Comparison of ENCODE assay signal across 37 cellular contexts in genomic region chr19:9165256-9165655, GRCh38. TPM values are rescaled to one million over a fixed set of nuclear protein-coding genes. Genes with fewer than 3 reads are reported as not detected.
"Had no signal": no experiment of that assay in that cellular context is flagged by ENCODE, and none has a peak within 500 bp of the region (broad histone marks: within the 10 kb centered on the region; RNA-seq: fewer than 3 reads in every experiment).

No MANE protein-coding gene starts in this region.

- H3K9ac ChIP-seq: neural progenitor cell had no signal

- H3K27me3 ChIP-seq: adrenal gland, ascending aorta, cardiac muscle cell, gastrocnemius medialis, neural progenitor cell, tibial nerve had no signal

- H3K9me3 ChIP-seq: adrenal gland had no signal

- DNase-seq: activated CD4-positive, alpha-beta T cell treated with anti-CD3 and anti-CD28 coated beads for 48 hours; activated CD4-positive, alpha-beta T cell treated with anti-CD3 and anti-CD28 coated beads, Interleukin-2, amount 50 U/mL, for 48 hours; activated CD8-positive, alpha-beta memory T cell treated with anti-CD3 and anti-CD28 coated beads, Interleukin-2, amount 50 U/mL, for 4 hours; activated effector memory CD4-positive, alpha-beta T cell treated with anti-CD3 and anti-CD28 coated beads, Interleukin-2, amount 50 U/mL, for 16 hours; activated naive CD4-positive, alpha-beta T cell treated with anti-CD3 and anti-CD28 coated beads for 36 hours; activated naive CD8-positive, alpha-beta T cell treated with anti-CD3 and anti-CD28 coated beads for 36 hours; activated T-cell treated with anti-CD3 and anti-CD28 coated beads, Interleukin-2, amount 50 U/mL, for 1 hour; adrenal gland; cerebellar nuclear complex; effector memory CD8-positive, alpha-beta T cell; gastrocnemius medialis; glutamatergic neuron; mesenchymal stem cell; natural killer cell; right cardiac atrium; stimulated activated CD4-positive, alpha-beta T cell treated with anti-CD3 and anti-CD28 coated beads, Interleukin-2, amount 100 ng/mL, for 48 hours; stimulated activated naive CD4-positive, alpha-beta T cell treated with Interleukin-2 at 50 U/mL for 16 hours had no signal

- H3K27ac ChIP-seq: adrenal gland, ascending aorta, cardiac muscle cell, coronary artery, gastrocnemius medialis, neural progenitor cell, tibial nerve, VCaP had no signal

- ATAC-seq: activated CD4-positive, CD25-positive, alpha-beta regulatory T cell treated with anti-CD3 and anti-CD28 coated beads, Interleukin-2, amount 50 U/mL, for 24 hours; effector memory CD8-positive, alpha-beta T cell; esophagus mucosa; gastrocnemius medialis; natural killer cell; right cardiac atrium had no signal

- H3K4me1 ChIP-seq: adrenal gland, ascending aorta, gastrocnemius medialis, neural progenitor cell, tibial nerve had no signal

- H3K4me2 ChIP-seq: neural progenitor cell had no signal

- H2AFZ ChIP-seq: neural progenitor cell had no signal

- H3K4me3 ChIP-seq: adrenal gland, ascending aorta, cardiac muscle cell, coronary artery, gastrocnemius medialis, neural progenitor cell, tibial nerve had no signal

RNA-seq across cellular contexts. Expression of gene OR7D2, which starts 13.5 kb away (rescaled TPM):
- total RNA-seq: activated CD8-positive, alpha-beta memory T cell treated with anti-CD3 and anti-CD28 coated beads for 36 hours; activated naive CD8-positive, alpha-beta T cell treated with anti-CD3 and anti-CD28 coated beads for 36 hours; ascending aorta; endothelial cell of umbilical vein; esophagus mucosa; lower leg skin; natural killer cell; omental fat pad; pulmonary artery endothelial cell; skeletal muscle tissue; ureter had no signal
- polyA plus RNA-seq: cardiac muscle cell, endothelial cell of umbilical vein, right cardiac atrium had no signal

RNA-seq across cellular contexts. Expression of gene OR7G3, which starts 38.5 kb away (rescaled TPM):
- total RNA-seq: activated CD8-positive, alpha-beta memory T cell treated with anti-CD3 and anti-CD28 coated beads for 36 hours; activated naive CD4-positive, alpha-beta T cell treated with anti-CD3 and anti-CD28 coated beads for 36 hours; activated naive CD8-positive, alpha-beta T cell treated with anti-CD3 and anti-CD28 coated beads for 36 hours; activated T-helper 1 cell treated with anti-CD3 and anti-CD28 coated beads, Interleukin-12 subunit alpha, Interleukin-12 subunit beta, Interleukin-2, Interleukin-4 antibody, amounts not matched to agents 30 ng/mL and 10 ng/mL and 1 ng/mL, durations not matched to agents 14 hours and 24 hours and 36 hours; adrenal gland; ascending aorta; cardiac muscle cell; endothelial cell of umbilical vein; esophagus mucosa; gastrocnemius medialis; lower leg skin; mononuclear cell; natural killer cell; omental fat pad; pulmonary artery endothelial cell; right cardiac atrium; skeletal muscle tissue; T-helper 1 cell treated with Interleukin-12 subunit alpha and Interleukin-12 subunit beta and Interleukin-4 antibody, amounts not matched to agents 30 ng/mL and 1 ng/mL, for 36 hours; temporal lobe; tibial nerve; ureter had no signal
- polyA plus RNA-seq: adrenal gland, cardiac muscle cell, endothelial cell of umbilical vein, keratinocyte, right cardiac atrium had no signal

RNA-seq across cellular contexts. Expression of gene OR7G1, which starts 49.7 kb away (rescaled TPM):
- total RNA-seq: activated CD8-positive, alpha-beta memory T cell treated with anti-CD3 and anti-CD28 coated beads for 36 hours; activated naive CD4-positive, alpha-beta T cell treated with anti-CD3 and anti-CD28 coated beads for 36 hours; activated naive CD8-positive, alpha-beta T cell treated with anti-CD3 and anti-CD28 coated beads for 36 hours; activated T-helper 1 cell treated with anti-CD3 and anti-CD28 coated beads, Interleukin-12 subunit alpha, Interleukin-12 subunit beta, Interleukin-2, Interleukin-4 antibody, amounts not matched to agents 30 ng/mL and 10 ng/mL and 1 ng/mL, durations not matched to agents 14 hours and 24 hours and 36 hours; adrenal gland; ascending aorta; cardiac muscle cell; endothelial cell of umbilical vein; esophagus mucosa; gastrocnemius medialis; lower leg skin; mononuclear cell; natural killer cell; omental fat pad; pulmonary artery endothelial cell; right cardiac atrium; skeletal muscle tissue; T-helper 1 cell treated with Interleukin-12 subunit alpha and Interleukin-12 subunit beta and Interleukin-4 antibody, amounts not matched to agents 30 ng/mL and 1 ng/mL, for 36 hours; temporal lobe; tibial nerve; ureter had no signal
- polyA plus RNA-seq: adrenal gland, cardiac muscle cell, endothelial cell of umbilical vein, keratinocyte, right cardiac atrium had no signal

RNA-seq across cellular contexts. Expression of gene OR7D4, which starts 54.1 kb away (rescaled TPM):
- total RNA-seq: activated CD8-positive, alpha-beta memory T cell treated with anti-CD3 and anti-CD28 coated beads for 36 hours; activated naive CD4-positive, alpha-beta T cell treated with anti-CD3 and anti-CD28 coated beads for 36 hours; activated naive CD8-positive, alpha-beta T cell treated with anti-CD3 and anti-CD28 coated beads for 36 hours; activated T-helper 1 cell treated with anti-CD3 and anti-CD28 coated beads, Interleukin-12 subunit alpha, Interleukin-12 subunit beta, Interleukin-2, Interleukin-4 antibody, amounts not matched to agents 30 ng/mL and 10 ng/mL and 1 ng/mL, durations not matched to agents 14 hours and 24 hours and 36 hours; adrenal gland; ascending aorta; cardiac muscle cell; endothelial cell of umbilical vein; esophagus mucosa; gastrocnemius medialis; lower leg skin; mononuclear cell; natural killer cell; omental fat pad; pulmonary artery endothelial cell; right cardiac atrium; skeletal muscle tissue; T-helper 1 cell treated with Interleukin-12 subunit alpha and Interleukin-12 subunit beta and Interleukin-4 antibody, amounts not matched to agents 30 ng/mL and 1 ng/mL, for 36 hours; temporal lobe; tibial nerve; ureter had no signal
- polyA plus RNA-seq: adrenal gland, cardiac muscle cell, endothelial cell of umbilical vein, keratinocyte, right cardiac atrium had no signal
